ENCODE assay signal across 1 cellular context in the genomic region with DNA sequence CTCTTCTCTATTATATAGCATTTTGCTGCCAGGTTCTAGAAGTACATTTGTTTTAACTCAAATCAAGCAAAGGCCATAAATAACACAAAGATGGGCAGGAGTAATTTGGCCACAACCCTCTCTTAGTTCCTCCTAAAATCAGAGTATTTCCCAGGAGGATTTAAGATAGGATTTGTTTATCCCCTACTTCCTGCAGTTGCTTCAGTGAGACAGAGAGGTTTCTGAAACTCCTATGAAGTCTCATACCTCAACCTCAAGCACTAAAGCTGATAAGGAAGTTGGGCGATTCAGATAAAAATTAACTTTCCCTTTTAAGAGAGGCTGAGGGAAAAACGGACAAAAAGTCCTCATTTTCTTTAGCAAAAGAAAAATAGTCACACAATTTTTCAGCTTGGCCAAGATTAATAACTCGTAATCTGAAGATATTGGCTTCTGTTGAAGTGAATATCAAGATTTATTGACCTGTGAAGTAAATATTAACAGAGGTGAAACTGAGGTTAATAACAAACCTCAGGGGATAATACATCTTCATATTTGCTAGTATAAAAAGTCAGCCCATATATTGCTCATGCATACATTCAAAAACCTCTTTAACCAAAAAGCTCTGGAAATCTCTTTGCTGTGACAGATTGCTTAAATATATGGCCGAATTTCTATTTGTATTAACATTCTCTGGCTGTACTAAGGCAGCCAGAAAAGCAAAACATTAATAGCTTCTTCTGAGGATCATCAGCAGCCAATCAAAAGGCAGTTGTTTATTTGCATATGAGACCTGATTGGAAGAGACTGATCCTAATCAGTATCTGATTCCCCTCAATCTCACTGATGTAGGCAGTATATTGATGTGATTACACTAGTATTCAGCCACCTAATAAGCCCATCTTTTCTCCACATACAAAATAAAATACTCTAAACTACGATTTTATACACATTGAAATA.
TF ChIP-seq lines count a peak whose summit lies in the region.

No MANE protein-coding gene starts in this region.

TF ChIP-seq in GM23338, 12 proteins besides CTCF, POLR2A, EP300 and RAD21 (continued from another document):
- TF ChIP-seq JUNB (IDR thresholded peaks at IDR 0.05; ENCODE audit: unreplicated experiment) (no peak), ZNF331 (CRISPR knock-in tag; IDR thresholded peaks at IDR 0.05; ENCODE audit: low read depth) (no peak), EZH2 (IDR thresholded peaks at IDR 0.05; ENCODE audit: low read depth, unreplicated experiment) (no peak), CREB1 (CRISPR knock-in tag; IDR thresholded peaks at IDR 0.05; ENCODE audit: low read depth) (no peak)
